Comparison of ENCODE assay signal across 8 cellular contexts in the genomic region with DNA sequence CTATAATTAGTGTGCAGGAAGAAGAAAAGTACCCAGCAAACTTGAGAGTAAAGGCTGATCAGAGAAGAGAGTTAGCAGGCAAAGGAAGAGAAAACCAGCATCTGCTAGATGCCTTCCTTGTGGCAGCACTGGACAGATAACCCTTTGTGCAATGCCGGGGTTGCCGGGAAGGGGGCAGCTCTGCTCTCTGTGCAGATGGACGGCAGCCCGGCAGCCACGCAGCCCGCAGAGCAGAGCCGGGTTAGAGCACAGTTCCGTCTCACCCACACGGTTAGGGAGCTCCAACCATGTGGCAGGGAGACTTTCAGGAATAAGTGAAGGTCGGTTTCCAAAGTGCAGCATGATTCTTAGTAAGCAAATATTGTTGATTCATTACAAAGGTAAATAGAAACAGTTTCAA.
DNase-seq lines count a peak whose midpoint lies in the region; ATAC-seq and TF ChIP-seq lines count a peak whose summit lies in the region.

No MANE protein-coding gene starts in this region.

- H3K36me3 ChIP-seq in BJ (ENCODE audit: control insufficient read depth, insufficient read depth, low read length) (no peaks in the 10 kb centered on the region; the same call in 1 of the 2 replicates), colonic mucosa (no peaks in the 10 kb centered on the region), mesenchymal stem cell (ENCODE audit: control insufficient read depth in 1 of 2, insufficient read depth in 2 of 2, low read depth in 1 of 2, low read length in 2 of 2) (no peaks in the 10 kb centered on the region)

- no peak overlapping the region for H2AK5ac ChIP-seq in mesenchymal stem cell (ENCODE audit: low read length, severe bottlenecking)

- no peak overlapping the region for H2BK5ac ChIP-seq in mesenchymal stem cell (ENCODE audit: low read depth, low read length, poor library complexity, severe bottlenecking)

- H3K18ac ChIP-seq in mesenchymal stem cell (ENCODE audit: low read depth in 1 of 2, low read length in 2 of 2), result no peak overlapping the region

- H2BK120ac ChIP-seq in mesenchymal stem cell (ENCODE audit: low read depth, low read length), result no peak overlapping the region

- H3K4me3 ChIP-seq in BJ (ENCODE audit: low read depth, low read length) (no peak overlapping the region), colonic mucosa (no peak overlapping the region), mesenchymal stem cell (ENCODE audit: insufficient read depth in 1 of 2, low read depth in 1 of 2, low read length in 2 of 2) (no peak overlapping the region)

- ATAC-seq in GM18868 (IDR thresholded peaks at IDR 0.05; ENCODE audit: unreplicated experiment), result peak; percentile 62

- H4K8ac ChIP-seq in mesenchymal stem cell (ENCODE audit: low read length), result no peak overlapping the region

- H2BK15ac ChIP-seq in mesenchymal stem cell (ENCODE audit: low read depth, poor library complexity, severe bottlenecking), result no peak overlapping the region

- no peak overlapping the region for H3K4me2 ChIP-seq in mesenchymal stem cell (ENCODE audit: low read length, poor library complexity, severe bottlenecking)

- no peak overlapping the region for H3K9ac ChIP-seq in colonic mucosa (ENCODE audit: low read depth in 2 of 2, low read length in 2 of 2)
- no peak overlapping the region for H3K9ac ChIP-seq in mesenchymal stem cell (ENCODE audit: low read length)

- DNase-seq in BJ (ENCODE audit: low read depth) (no peak), NCI-H524 treated with DMSO at 0.1 percent for 48 hours (lab: John Stamatoyannopoulos, UW) (peak; percentile 5), colonic mucosa (peak; percentile 39), mesenchymal stem cell (peak; percentile 24), cortex of kidney (lab: John Stamatoyannopoulos, UW) (no peak), SKM-1 (lab: John Stamatoyannopoulos, UW; ENCODE audit: unreplicated experiment) (no peak), amniotic stem cell (lab: John Stamatoyannopoulos, UW) (no peak)

- H3K27me3 ChIP-seq in BJ (ENCODE audit: control insufficient read depth, insufficient read depth, low read length), result no peaks in the 10 kb centered on the region
- no peaks in the 10 kb centered on the region for H3K27me3 ChIP-seq in colonic mucosa
- peaks cover 12 to 37% of the 10 kb centered on the region in 2 experiments for H3K27me3 ChIP-seq in mesenchymal stem cell (ENCODE audit: control insufficient read depth in 1 of 2, insufficient read depth in 1 of 2, low read length in 2 of 2)

- H3K9me3 ChIP-seq in colonic mucosa (no peaks in the 10 kb centered on the region), mesenchymal stem cell (ENCODE audit: control insufficient read depth, low read length) (peaks cover 4% of the 10 kb centered on the region)

- H3K79me1 ChIP-seq in mesenchymal stem cell (replicated peaks; ENCODE audit: low read length, poor library complexity, severe bottlenecking), result no peaks in the 10 kb centered on the region

- CTCF ChIA-PET in BJ (lab: Yijun Ruan, JAX), result no interaction called here

- 27% methylated on average over 10 of the region's 10 CpGs for WGBS in mesenchymal stem cell

- H2BK12ac ChIP-seq in mesenchymal stem cell (ENCODE audit: low read length in 2 of 2), result no peak overlapping the region

- no peak overlapping the region for H3K27ac ChIP-seq in colonic mucosa
- H3K27ac ChIP-seq in mesenchymal stem cell (ENCODE audit: low read length, poor library complexity, severe bottlenecking), result no peak overlapping the region

- H3K4ac ChIP-seq in mesenchymal stem cell (ENCODE audit: low read depth in 1 of 2, low read length in 2 of 2), result no peak overlapping the region

- no peak overlapping the region for H2AFZ ChIP-seq in mesenchymal stem cell (ENCODE audit: low read depth, low read length)

- H3K4me1 ChIP-seq in colonic mucosa (no peaks in the 10 kb centered on the region), mesenchymal stem cell (ENCODE audit: control insufficient read depth, insufficient read depth, low read depth, low read length) (peaks cover 2% of the 10 kb centered on the region)

- H3K23ac ChIP-seq in mesenchymal stem cell (ENCODE audit: low read length in 2 of 2), result no peak overlapping the region

- H3K14ac ChIP-seq in mesenchymal stem cell (ENCODE audit: low read length in 2 of 2), result no peak overlapping the region

- peak; percentile 37 for TF ChIP-seq CTCF in BJ (IDR thresholded peaks at IDR 0.05; ENCODE audit: insufficient read depth, low read depth, low read length)
- TF ChIP-seq CTCF in colonic mucosa (IDR thresholded peaks at IDR 0.05), result peak; percentile 38

- intact Hi-C loops in colonic mucosa (cut with DNase I), result no loop called here

- POLR2A ChIA-PET in BJ (lab: Charles Lee), result no interaction called here

- H4K91ac ChIP-seq in mesenchymal stem cell (ENCODE audit: low read length), result no peak overlapping the region

Comparison
In these comparisons a context has a peak if more than half of its experiments do, and no peak if none do; other contexts are left out.
1. DNase-seq: peak in NCI-H524 treated with DMSO at 0.1 percent for 48 hours (single experiment), colonic mucosa (single experiment) and mesenchymal stem cell (single experiment); none in BJ (single experiment), cortex of kidney (single experiment), SKM-1 (single experiment) and amniotic stem cell (single experiment).